Comparison of ENCODE assay signal across 1 cellular context in the genomic region with DNA sequence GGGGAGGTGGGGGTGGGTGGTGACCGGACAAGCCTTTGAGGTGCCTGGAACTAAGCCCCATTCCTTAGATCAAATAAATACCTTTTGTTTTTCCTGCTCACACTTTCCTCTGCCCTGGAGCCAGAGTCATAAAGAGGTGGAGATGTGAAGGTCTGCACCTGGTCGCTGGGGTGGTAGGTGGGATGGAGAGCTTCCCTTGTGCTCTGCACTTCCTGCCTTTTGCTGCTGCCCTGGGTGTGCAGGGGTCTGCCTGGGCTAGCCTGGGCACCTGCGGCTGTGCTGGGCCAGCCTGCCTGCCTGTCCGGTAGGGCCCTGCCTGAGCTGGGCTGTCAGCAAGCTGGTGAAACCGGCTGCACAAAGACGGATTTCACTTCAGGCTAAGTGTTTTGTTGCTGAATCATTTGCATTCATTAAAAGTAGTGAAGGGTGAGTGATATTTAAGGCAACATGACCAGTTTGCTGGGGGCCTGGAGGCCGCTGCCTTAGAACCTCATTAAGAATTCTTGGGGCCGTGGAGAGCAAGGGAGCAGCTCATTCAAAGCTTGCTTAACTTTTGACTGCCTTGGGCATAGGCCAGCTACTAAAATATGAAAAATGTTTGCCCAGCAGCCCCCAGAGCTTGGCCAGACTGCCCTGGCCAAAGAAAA.
TF ChIP-seq lines count a peak whose summit lies in the region.

No MANE protein-coding gene starts in this region.

TF ChIP-seq in GM12878, 131 proteins besides CTCF, POLR2A, EP300 and RAD21:
- no peak for TF ChIP-seq ETV6 (conservative IDR thresholded peaks at IDR 0.05 in 1 of 2, IDR thresholded peaks at IDR 0.05 in 1 of 2; ENCODE audit: borderline replicate concordance in 1 of 2, low read depth in 1 of 2)
